ENCODE assay signal across 27 cellular contexts in genomic region chr1:205451202-205451601, GRCh38. TPM values are rescaled to one million over a fixed set of nuclear protein-coding genes. Genes with fewer than 3 reads are reported as not detected.
A peak's percentile ranks its signal among the peaks of the same experiment; 100 is the strongest.
DNase-seq lines count a peak whose midpoint lies in the region; ATAC-seq, FAIRE-seq and TF ChIP-seq lines count a peak whose summit lies in the region.
"Had no signal": no experiment of that assay in that cellular context is flagged by ENCODE, and none has a peak within 500 bp of the region (broad histone marks: within the 10 kb centered on the region; RNA-seq: fewer than 3 reads in every experiment).

No MANE protein-coding gene starts in this region.

- H4K91ac ChIP-seq in H1 (replicated peaks; ENCODE audit: insufficient read length, low read length), result peak overlapping the region; percentile 95

- no peak overlapping the region for H3K14ac ChIP-seq in H1 (ENCODE audit: insufficient read length)

- DNase-seq in HepG2 (ENCODE audit: low spot score) (peak; percentile 31), right lobe of liver (no peak), H1 (ENCODE audit: low read depth in 1 of 2, low spot score in 2 of 2) (peak in 1 of 2 experiments; percentile 61), A172 (ENCODE audit: low spot score) (no peak), BE2C (no peak)
- DNase-seq in naive thymus-derived CD8-positive, alpha-beta T cell, result no peak
- DNase-seq: 8988T; activated CD4-positive, alpha-beta T cell treated with anti-CD3 and anti-CD28 coated beads, Interleukin-2, amount 10 ng/mL, durations not matched to agents 24 days and 14 days; activated effector memory CD4-positive, alpha-beta T cell treated with Interleukin-2 at 50 U/mL for 16 hours; adrenal gland; KG1; left ventricle myocardium inferior; MV-4-11; NCI-H2029 treated with DMSO at 0.1 percent for 48 hours; ovary; sigmoid colon; stimulated activated naive CD4-positive, alpha-beta T cell treated with Interleukin-2 at 50 U/mL for 16 hours had no signal

- H3K9me3 ChIP-seq in HepG2 (ENCODE audit: low read length) (no peaks in the 10 kb centered on the region), right lobe of liver (no peaks in the 10 kb centered on the region), H1 (ENCODE audit: insufficient read depth in 2 of 2, low read depth in 1 of 2, low read length in 1 of 2) (no peaks in the 10 kb centered on the region), BE2C (no peaks in the 10 kb centered on the region)
- H3K9me3 ChIP-seq: adrenal gland, BLaER1, left ventricle myocardium inferior, ovary, sigmoid colon, tibial nerve had no signal

- peak overlapping the region; percentile 99; the same call in 1 of the 2 replicates for H2BK12ac ChIP-seq in H1 (ENCODE audit: low read depth, low read length)

- H3K18ac ChIP-seq in H1 (ENCODE audit: extremely low read depth, low read length), result peak overlapping the region; percentile 97

- H3K27ac Mint-ChIP-seq in nephron, result peak overlapping the region; percentile 90 to 95 (median 93)
- H3K27ac Mint-ChIP-seq in naive thymus-derived CD8-positive, alpha-beta T cell, result no peak overlapping the region
- H3K27ac Mint-ChIP-seq: activated CD4-positive, alpha-beta T cell treated with anti-CD3 and anti-CD28 coated beads, Interleukin-2, amount 10 ng/mL, durations not matched to agents 24 days and 14 days had no signal

- 0 out of 2 replicates have a peak, but pooled peaks cover 2% of the 10 kb centered on the region for H4K20me1 ChIP-seq in HepG2 (ENCODE audit: insufficient read depth, low read length)
- peaks cover 4 to 14% of the 10 kb centered on the region in 2 experiments for H4K20me1 ChIP-seq in H1 (replicated peaks in 1 of 2; ENCODE audit: control insufficient read depth in 1 of 2, insufficient read depth in 2 of 2, low read length in 2 of 2)

- H2AK5ac ChIP-seq in H1 (ENCODE audit: low read depth, low read length), result peak overlapping the region; percentile 99; the same call in 1 of the 2 replicates

- peaks cover 3% of the 10 kb centered on the region; the same call in 1 of the 2 replicates for H3K79me1 ChIP-seq in H1 (ENCODE audit: low read depth, low read length)

- 0 out of 2 replicates have a peak overlapping the region, but pooled peaks have one; percentile 82 for H2BK15ac ChIP-seq in H1 (ENCODE audit: low read length)

- no peak overlapping the region for H2BK120ac ChIP-seq in H1 (replicated peaks; ENCODE audit: low read depth, low read length)

- peak overlapping the region in 1 of 3 experiments; percentile 3 for H3K4me3 Mint-ChIP-seq in nephron
- H3K4me3 Mint-ChIP-seq in naive thymus-derived CD8-positive, alpha-beta T cell, result no peak overlapping the region
- H3K4me3 Mint-ChIP-seq: activated CD4-positive, alpha-beta T cell treated with anti-CD3 and anti-CD28 coated beads, Interleukin-2, amount 10 ng/mL, durations not matched to agents 24 days and 14 days had no signal

- CTCF ChIA-PET in HepG2 (lab: Yijun Ruan, JAX; ENCODE audit: low intra/inter-chr PET ratio, low total read pairs) (interaction anchor here (1.7 kb wide), 1 partner anchor 12 kb away, joined by 4 read pairs; no protein-coding TSS in a partner anchor), H1 (lab: Charles Lee; ENCODE audit: partially characterized antibody) (interaction anchor here (0.9 to 30.2 kb wide), 5 partner anchors 8 to 167 kb away, joined by 3 to 767 read pairs (median 200); partner anchors contain the start of gene LEMD1)

- H3K9me3 Mint-ChIP-seq in nephron, result no peaks in the 10 kb centered on the region
- H3K9me3 Mint-ChIP-seq in naive thymus-derived CD8-positive, alpha-beta T cell, result no peaks in the 10 kb centered on the region
- H3K9me3 Mint-ChIP-seq: activated CD4-positive, alpha-beta T cell treated with anti-CD3 and anti-CD28 coated beads, Interleukin-2, amount 10 ng/mL, durations not matched to agents 24 days and 14 days had no signal

- H3K79me2 ChIP-seq in HepG2 (ENCODE audit: insufficient read depth, low read length) (peaks cover 24% of the 10 kb centered on the region), H1 (ENCODE audit: control insufficient read depth in 1 of 2, insufficient read depth in 2 of 2, low read length in 2 of 2) (peaks cover 0 to 11% of the 10 kb centered on the region in 2 experiments; a peak in 2 of 4 replicates)

- H3K4me1 ChIP-seq in HepG2 (ENCODE audit: insufficient read depth, low read length) (peaks cover 66% of the 10 kb centered on the region), right lobe of liver (no peaks in the 10 kb centered on the region), H1 (replicated peaks in 1 of 4; ENCODE audit: control insufficient read depth in 3 of 4, insufficient read depth in 4 of 4, low read length in 3 of 4) (peaks cover 41 to 81% (median 53%) of the 10 kb centered on the region in 4 experiments), BE2C (no peaks in the 10 kb centered on the region)

- TF ChIP-seq POLR2A in HepG2 (IDR thresholded peaks at IDR 0.05; ENCODE audit: insufficient read depth in 1 of 2, low read depth in 2 of 2, low read length in 2 of 2) (no peak), right lobe of liver (IDR thresholded peaks at IDR 0.05) (no peak), H1 (IDR thresholded peaks at IDR 0.05; ENCODE audit: control extremely low read depth in 1 of 2, low read depth in 2 of 2, low read length in 2 of 2) (no peak)

- TF ChIP-seq RAD21 in HepG2 (CRISPR knock-in tag; IDR thresholded peaks at IDR 0.05), result no peak
- no peak for TF ChIP-seq RAD21 in H1 (IDR thresholded peaks at IDR 0.05 in 1 of 2, conservative IDR thresholded peaks at IDR 0.05 in 1 of 2; ENCODE audit: low read depth in 2 of 2, low read length in 2 of 2)

- 2% methylated on average over 5 of the region's 5 CpGs for WGBS in HepG2 (ENCODE audit: low lambda C conversion rate)
- 30% methylated on average over 5 of the region's 5 CpGs for WGBS in right lobe of liver (ENCODE audit: insufficient coverage, low coverage, low lambda C conversion rate, missing lambda C conversion rate)
- WGBS in H1 (ENCODE audit: extremely low coverage in 1 of 2, insufficient coverage in 1 of 2, insufficient read length in 1 of 2, insufficient replicate concordance in 2 of 2, low coverage in 1 of 2, low lambda C conversion rate in 2 of 2, missing lambda C conversion rate in 1 of 2), 2 experiments, result 7% methylated on average over 5 of the region's 5 CpGs; no CpG with 5 or more reads in 1 of the 2 experiments

- ATAC-seq in HepG2, result no peak
- no peak for ATAC-seq in right lobe of liver
- no peak for ATAC-seq in GM18873 (IDR thresholded peaks at IDR 0.05; ENCODE audit: low FRiP score, unreplicated experiment)
- ATAC-seq in naive thymus-derived CD8-positive, alpha-beta T cell, result no peak
- ATAC-seq: esophagus mucosa had no signal

- H3K9ac ChIP-seq in HepG2 (ENCODE audit: insufficient read depth, low read depth, low read length) (peak overlapping the region; percentile 68), H1 (replicated peaks in 1 of 4; ENCODE audit: extremely low read depth in 1 of 4, low read depth in 3 of 4, low read length in 3 of 4) (no peak overlapping the region; a peak in 1 of 7 replicates)
- H3K9ac ChIP-seq: BLaER1 had no signal

- H3K23ac ChIP-seq in H1 (ENCODE audit: insufficient read length), result no peak overlapping the region

- peak overlapping the region; percentile 99 for H3K4me2 ChIP-seq in HepG2 (ENCODE audit: low read depth, low read length)
- H3K4me2 ChIP-seq in H1 (ENCODE audit: insufficient read depth in 1 of 2, low read depth in 2 of 2, low read length in 2 of 2), result peak overlapping the region; percentile 72 to 80
- H3K4me2 ChIP-seq: BLaER1 had no signal

- H3K27me3 ChIP-seq in HepG2 (ENCODE audit: control insufficient read depth in 1 of 2, insufficient read depth in 2 of 2, low read length in 2 of 2) (peaks cover 0 to 37% of the 10 kb centered on the region in 2 experiments; a peak in 4 of 5 replicates), right lobe of liver (peaks cover 3 to 18% of the 10 kb centered on the region in 2 donors), H1 (replicated peaks in 1 of 4; ENCODE audit: control insufficient read depth in 3 of 4, extremely low read depth in 1 of 4, insufficient read depth in 3 of 4, low read length in 3 of 4) (peaks cover 0 to 5% (median 1%) of the 10 kb centered on the region in 4 experiments; a peak in 2 of 7 replicates), BE2C (peaks cover 29% of the 10 kb centered on the region)

- BruUV-seq in HepG2 (replicated peaks; lab: Mats Ljungman, UMichigan), result no TSS peak

- H3K4me3 ChIP-seq in HepG2 (replicated peaks in 1 of 3; ENCODE audit: insufficient read depth in 1 of 3, low read depth in 2 of 3, low read length in 3 of 3) (peak overlapping the region; percentile 52 to 76 (median 59); a peak in 5 of 6 replicates), right lobe of liver (no peak overlapping the region), H1 (ENCODE audit: extremely low read depth in 1 of 4, insufficient read depth in 2 of 4, low read depth in 3 of 4, low read length in 4 of 4) (peak overlapping the region in 3 of 4 experiments; percentile 19 to 50 (median 20); a peak in 4 of 8 replicates), BE2C (ENCODE audit: low read depth, low read length) (no peak overlapping the region)
- H3K4me3 ChIP-seq: adrenal gland, BLaER1, left ventricle myocardium inferior, ovary, sigmoid colon, tibial nerve had no signal

- H3K56ac ChIP-seq in H1 (replicated peaks; ENCODE audit: insufficient read length, low read depth, low read length), result no peak overlapping the region

- POLR2A ChIA-PET in HepG2 (lab: Yijun Ruan, JAX) (interaction anchor here (0.8 to 6.2 kb wide), 4 partner anchors 11 to 42 kb away, joined by 4 to 95 read pairs (median 6); no protein-coding TSS in a partner anchor), H1 (lab: Charles Lee; ENCODE audit: partially characterized antibody) (interaction anchor here (1.1 to 2.8 kb wide), 7 partner anchors 10 to 157 kb away, joined by 3 to 12 read pairs (median 5); no protein-coding TSS in a partner anchor)
- POLR2A ChIA-PET in naive thymus-derived CD8-positive, alpha-beta T cell (lab: Charles Lee), result no interaction called here

- in situ Hi-C loops in HepG2 (cut with HindIII; ENCODE audit: extremely low pct_ligation_motif_present, low pct_unique_long_range_greater_than_20kb), result no loop called here

- TF ChIP-seq CTCF in HepG2 (CRISPR knock-in tag; IDR thresholded peaks at IDR 0.05) (no peak), right lobe of liver (IDR thresholded peaks at IDR 0.05) (no peak), H1 (IDR thresholded peaks at IDR 0.05; ENCODE audit: control extremely low read depth in 1 of 3, insufficient read depth in 1 of 3, low read depth in 1 of 3, low read length in 3 of 3) (no peak), nephron (IDR thresholded peaks at IDR 0.05; ENCODE audit: unreplicated experiment in 3 of 3) (no peak), BE2C (IDR thresholded peaks at IDR 0.05; ENCODE audit: low read depth, low read length) (no peak)

- peaks cover 61% of the 10 kb centered on the region for H3K27me3 Mint-ChIP-seq in nephron (ENCODE audit: low read depth)
- peaks cover 23 to 58% (median 43%) of the 10 kb centered on the region in 5 donors for H3K27me3 Mint-ChIP-seq in naive thymus-derived CD8-positive, alpha-beta T cell

- no peaks in the 10 kb centered on the region for H3K36me3 Mint-ChIP-seq in nephron (ENCODE audit: low read depth)
- no peaks in the 10 kb centered on the region for H3K36me3 Mint-ChIP-seq in naive thymus-derived CD8-positive, alpha-beta T cell

- intact Hi-C loops in HepG2 (cut with micrococcal nuclease; ENCODE audit: unreplicated experiment), result loop anchor here (2.0 to 10.0 kb wide), 2 partner anchors 34 to 116 kb away; no protein-coding TSS in a partner anchor
- intact Hi-C loops in right lobe of liver (cut with DNase I), result no loop called here

- H2BK5ac ChIP-seq in H1 (ENCODE audit: low read depth, low read length), result peak overlapping the region; percentile 92; the same call in 1 of the 2 replicates

- H2AFZ ChIP-seq in HepG2 (ENCODE audit: low read length), result no peak overlapping the region
- no peak overlapping the region for H2AFZ ChIP-seq in H1 (ENCODE audit: low read length)

- peak overlapping the region; percentile 76 for H3K4ac ChIP-seq in H1 (replicated peaks; ENCODE audit: insufficient read length, low read depth, low read length)

- peaks cover 81% of the 10 kb centered on the region for H3K4me1 Mint-ChIP-seq in nephron
- H3K4me1 Mint-ChIP-seq in naive thymus-derived CD8-positive, alpha-beta T cell, result peaks cover 6 to 10% (median 7%) of the 10 kb centered on the region in 4 donors

- 0 out of 2 replicates have a peak overlapping the region, but pooled peaks have one; percentile 51 for H4K8ac ChIP-seq in H1 (ENCODE audit: extremely low read depth, insufficient read depth, low read length)

- TF ChIP-seq EP300 in HepG2 (IDR thresholded peaks at IDR 0.05; ENCODE audit: low read depth in 2 of 2, low read length in 2 of 2) (no peak), HepG2 (CRISPR knock-in tag; IDR thresholded peaks at IDR 0.05; ENCODE audit: borderline replicate concordance) (no peak), H1 (IDR thresholded peaks at IDR 0.05; ENCODE audit: borderline replicate concordance in 1 of 2, low read depth in 2 of 2, low read length in 2 of 2) (peak in 1 of 2 experiments; percentile 58; a peak in 1 of 3 replicates)

- 0 out of 2 replicates have a peak overlapping the region, but pooled peaks have one; percentile 97 for H2BK20ac ChIP-seq in H1 (ENCODE audit: low read length)

- no peak overlapping the region for H4K5ac ChIP-seq in H1 (ENCODE audit: insufficient read length, low read depth, low read length)

- FAIRE-seq in HepG2 (lab: Jason Lieb, UNC) (no peak), H1 (lab: Jason Lieb, UNC) (no peak)
- FAIRE-seq: D721Med, G401.6, GM19239, H54 had no signal

- peaks cover 14% of the 10 kb centered on the region for H3K23me2 ChIP-seq in H1 (ENCODE audit: low read depth, low read length)

- no peaks in the 10 kb centered on the region; a peak in 1 of 5 replicates for H3K36me3 ChIP-seq in HepG2 (replicated peaks in 1 of 2; ENCODE audit: control insufficient read depth in 1 of 2, insufficient read depth in 2 of 2, low read length in 2 of 2)
- H3K36me3 ChIP-seq in right lobe of liver, result no peaks in the 10 kb centered on the region
- peaks cover 0 to 7% (median 1%) of the 10 kb centered on the region in 4 experiments; a peak in 1 of 8 replicates for H3K36me3 ChIP-seq in H1 (ENCODE audit: control insufficient read depth in 2 of 4, insufficient read depth in 4 of 4, low read length in 3 of 4)
- H3K36me3 ChIP-seq in BE2C, result no peaks in the 10 kb centered on the region
- H3K36me3 ChIP-seq: adrenal gland, BLaER1, left ventricle myocardium inferior, ovary, sigmoid colon, tibial nerve had no signal

- H3K27ac ChIP-seq in HepG2 (ENCODE audit: extremely low read length, insufficient read depth, low read length) (peak overlapping the region; percentile 70), right lobe of liver (no peak overlapping the region), H1 (ENCODE audit: low read depth, low read length) (peak overlapping the region; percentile 49; the same call in 1 of the 2 replicates)
- H3K27ac ChIP-seq: adrenal gland, BLaER1, left ventricle myocardium inferior, ovary, sigmoid colon, tibial nerve had no signal

RNA-seq across cellular contexts. Expression of gene BLACAT1, which starts 4.6 kb away (rescaled TPM):
- 0.42 and 1.2 TPM in 2 replicates for total RNA-seq in HepG2 (2016; rRNA removed; fragmentation: Illumina TruSeq; extraction: Trizol)
- 0.18 TPM in 1 of 2 replicates, not detected in the other for total RNA-seq in HepG2 (2016; cell fraction: cytosol; rRNA removed; fragmentation: Illumina TruSeq; extraction: Trizol; ENCODE audit: low read depth)
- total RNA-seq in HepG2 (2016; cell fraction: insoluble cytoplasmic fraction; rRNA removed; fragmentation: Illumina TruSeq; extraction: Trizol), result 0.28 and 1.4 TPM in 2 replicates
- total RNA-seq in HepG2 (2016; cell fraction: membrane; rRNA removed; fragmentation: Illumina TruSeq; extraction: Trizol), result 0.10 and 0.28 TPM in 2 replicates
- 2.8 and 3.4 TPM in 2 replicates for total RNA-seq in HepG2 (2016; cell fraction: nucleus; rRNA removed; fragmentation: Illumina TruSeq; extraction: Trizol)
- 2.7 and 2.8 TPM in 2 replicates for polyA plus RNA-seq in HepG2 (2011; rRNA removed)
- polyA plus RNA-seq in HepG2 (2011; cell fraction: cytosol; rRNA removed), result 1.2 and 1.4 TPM in 2 replicates
- polyA plus RNA-seq in HepG2 (2011; cell fraction: nucleus; rRNA removed), result 6.9 and 7.0 TPM in 2 replicates
- polyA plus RNA-seq in HepG2 (2012), result 0.36 and 0.88 TPM in 2 replicates
- polyA plus RNA-seq in HepG2 (2016; cell fraction: cytosol; fragmentation: Illumina TruSeq; extraction: Trizol; ENCODE audit: low read depth), result 0.07 and 0.09 TPM in 2 replicates
- polyA plus RNA-seq in HepG2 (2016; cell fraction: insoluble cytoplasmic fraction; fragmentation: Illumina TruSeq; extraction: Trizol; ENCODE audit: low read depth), result 0.48 and 0.52 TPM in 2 replicates
- polyA plus RNA-seq in HepG2 (2016; cell fraction: membrane; fragmentation: Illumina TruSeq; extraction: Trizol; ENCODE audit: low read depth), result 0.12 and 0.19 TPM in 2 replicates
- polyA plus RNA-seq in HepG2 (2016; cell fraction: nucleus; fragmentation: Illumina TruSeq; extraction: Trizol; ENCODE audit: insufficient read depth, low read depth), result 2.2 and 2.7 TPM in 2 replicates
- polyA minus RNA-seq in HepG2 (2011; rRNA and poly(A)+ RNA removed; ENCODE audit: low replicate concordance), result 0.37 and 5.7 TPM in 2 replicates
- 0.79 and 0.97 TPM in 2 replicates for polyA minus RNA-seq in HepG2 (2011; cell fraction: cytosol; rRNA and poly(A)+ RNA removed)
- 9.9 and 10.4 TPM in 2 replicates for polyA minus RNA-seq in HepG2 (2011; cell fraction: nucleus; rRNA and poly(A)+ RNA removed)
- total RNA-seq in right lobe of liver, result under 1 TPM in 1 of 6 experiments, not detected in 5; 0.06 TPM
- 3.5 and 3.8 TPM in 2 replicates for total RNA-seq in H1 (2021; fragmentation: NEBNext Ultra II Directional; extraction: Animal tissue kit (Norgen Biotek cat#: 25700))
- 6.3 and 10.5 TPM in 2 replicates for polyA plus RNA-seq in H1 (2011; rRNA removed)
- 7.2 TPM for polyA plus RNA-seq in H1 (2011; cell fraction: cytosol; rRNA removed)
- polyA plus RNA-seq in H1 (2011; cell fraction: nucleus; rRNA removed), result 18.7 TPM
- polyA plus RNA-seq in H1 (2012, experiment 1 of 2), result 6.7 to 8.3 TPM (median 7.4 TPM) in 4 replicates
- polyA plus RNA-seq in H1 (2012, experiment 2 of 2), result 5.7 TPM
- polyA plus RNA-seq in H1 (2013, experiment 1 of 2), result 3.9 TPM
- 3.9 TPM for polyA plus RNA-seq in H1 (2013, experiment 2 of 2)
- 13.1 and 19.7 TPM in 2 replicates for polyA minus RNA-seq in H1 (2011; rRNA and poly(A)+ RNA removed)
- polyA minus RNA-seq in H1 (2011; cell fraction: cytosol; rRNA and poly(A)+ RNA removed), result 4.6 TPM
- 11.3 TPM for polyA minus RNA-seq in H1 (2011; cell fraction: nucleus; rRNA and poly(A)+ RNA removed)
- under 1 TPM; 0.11 to 0.31 TPM for total RNA-seq in naive thymus-derived CD8-positive, alpha-beta T cell
- polyA plus RNA-seq in naive thymus-derived CD8-positive, alpha-beta T cell, result not detected
- total RNA-seq in A172 (2014; rRNA removed; shearing (Covaris generic)), result 0.28 and 1.4 TPM in 2 replicates
- polyA plus RNA-seq in BE2C (2012; ENCODE audit: insufficient read depth, insufficient read length, low read depth), result not detected
- total RNA-seq: adrenal gland, cardiac septum, left ventricle myocardium inferior had no signal

RNA-seq across cellular contexts. Expression of gene LEMD1, which starts 29.3 kb away (rescaled TPM):
- total RNA-seq in HepG2 (2016; rRNA removed; fragmentation: Illumina TruSeq; extraction: Trizol) (0.84 and 2.3 TPM in 2 replicates), right lobe of liver (not detected)
- total RNA-seq in HepG2 (2016; cell fraction: cytosol; rRNA removed; fragmentation: Illumina TruSeq; extraction: Trizol; ENCODE audit: low read depth), result not detected in 2 replicates
- 0.79 and 2.7 TPM in 2 replicates for total RNA-seq in HepG2 (2016; cell fraction: insoluble cytoplasmic fraction; rRNA removed; fragmentation: Illumina TruSeq; extraction: Trizol)
- 0.62 and 0.74 TPM in 2 replicates for total RNA-seq in HepG2 (2016; cell fraction: membrane; rRNA removed; fragmentation: Illumina TruSeq; extraction: Trizol)
- total RNA-seq in HepG2 (2016; cell fraction: nucleus; rRNA removed; fragmentation: Illumina TruSeq; extraction: Trizol), result 4.5 and 8.3 TPM in 2 replicates
- polyA plus RNA-seq in HepG2 (2011; rRNA removed) (1.4 and 2.1 TPM in 2 replicates), H1 (2011; rRNA removed) (10.0 and 10.8 TPM in 2 replicates)
- polyA plus RNA-seq in HepG2 (2011; cell fraction: cytosol; rRNA removed), result 0.29 and 0.59 TPM in 2 replicates
- polyA plus RNA-seq in HepG2 (2011; cell fraction: nucleus; rRNA removed), result 5.5 and 6.9 TPM in 2 replicates
- 0.32 and 1.3 TPM in 2 replicates for polyA plus RNA-seq in HepG2 (2012)
- 0.42 TPM in 1 of 2 replicates, not detected in the other for polyA plus RNA-seq in HepG2 (2016; cell fraction: cytosol; fragmentation: Illumina TruSeq; extraction: Trizol; ENCODE audit: low read depth)
- polyA plus RNA-seq in HepG2 (2016; cell fraction: insoluble cytoplasmic fraction; fragmentation: Illumina TruSeq; extraction: Trizol; ENCODE audit: low read depth), result 1.2 TPM in 2 replicates
- polyA plus RNA-seq in HepG2 (2016; cell fraction: membrane; fragmentation: Illumina TruSeq; extraction: Trizol; ENCODE audit: low read depth), result 0.79 TPM in 1 of 2 replicates, not detected in the other
- polyA plus RNA-seq in HepG2 (2016; cell fraction: nucleus; fragmentation: Illumina TruSeq; extraction: Trizol; ENCODE audit: insufficient read depth, low read depth), result not detected in 2 replicates
- polyA minus RNA-seq in HepG2 (2011; rRNA and poly(A)+ RNA removed; ENCODE audit: low replicate concordance), result 2.3 and 20.4 TPM in 2 replicates
- polyA minus RNA-seq in HepG2 (2011; cell fraction: cytosol; rRNA and poly(A)+ RNA removed), result 2.9 and 3.3 TPM in 2 replicates
- polyA minus RNA-seq in HepG2 (2011; cell fraction: nucleus; rRNA and poly(A)+ RNA removed), result 8.5 and 10.2 TPM in 2 replicates
- total RNA-seq in H1 (2021; fragmentation: NEBNext Ultra II Directional; extraction: Animal tissue kit (Norgen Biotek cat#: 25700)), result 9.7 and 10.5 TPM in 2 replicates
- polyA plus RNA-seq in H1 (2011; cell fraction: cytosol; rRNA removed), result 10.9 TPM
- 23.6 TPM for polyA plus RNA-seq in H1 (2011; cell fraction: nucleus; rRNA removed)
- polyA plus RNA-seq in H1 (2012, experiment 1 of 2), result 10.3 to 15.4 TPM (median 12.6 TPM) in 4 replicates
- polyA plus RNA-seq in H1 (2012, experiment 2 of 2), result 7.8 TPM
- polyA plus RNA-seq in H1 (2013, experiment 1 of 2), result 6.0 TPM
- 5.7 TPM for polyA plus RNA-seq in H1 (2013, experiment 2 of 2)
- 14.7 and 17.6 TPM in 2 replicates for polyA minus RNA-seq in H1 (2011; rRNA and poly(A)+ RNA removed)
- 13.7 TPM for polyA minus RNA-seq in H1 (2011; cell fraction: cytosol; rRNA and poly(A)+ RNA removed)
- 13.6 TPM for polyA minus RNA-seq in H1 (2011; cell fraction: nucleus; rRNA and poly(A)+ RNA removed)
- not detected for total RNA-seq in naive thymus-derived CD8-positive, alpha-beta T cell
- polyA plus RNA-seq in naive thymus-derived CD8-positive, alpha-beta T cell, result not detected
- 0.36 and 0.60 TPM in 2 replicates for total RNA-seq in A172 (2014; rRNA removed; shearing (Covaris generic))
- polyA plus RNA-seq in BE2C (2012; ENCODE audit: insufficient read depth, insufficient read length, low read depth), result not detected
- total RNA-seq: adrenal gland, cardiac septum, left ventricle myocardium inferior, sigmoid colon, tibial nerve had no signal

RNA-seq across cellular contexts. Expression of gene CDK18, which starts 53.3 kb away (rescaled TPM):
- total RNA-seq in HepG2 (2016; rRNA removed; fragmentation: Illumina TruSeq; extraction: Trizol) (3.2 and 6.4 TPM in 2 replicates), right lobe of liver (10 to 100 TPM in 3 of 6 experiments, 1 to 10 TPM in 3; 6.3 to 22.3 (median 9.7) TPM)
- total RNA-seq in HepG2 (2016; cell fraction: cytosol; rRNA removed; fragmentation: Illumina TruSeq; extraction: Trizol; ENCODE audit: low read depth), result 10.6 and 10.7 TPM in 2 replicates
- total RNA-seq in HepG2 (2016; cell fraction: insoluble cytoplasmic fraction; rRNA removed; fragmentation: Illumina TruSeq; extraction: Trizol), result 3.6 and 7.0 TPM in 2 replicates
- 8.3 and 10.4 TPM in 2 replicates for total RNA-seq in HepG2 (2016; cell fraction: membrane; rRNA removed; fragmentation: Illumina TruSeq; extraction: Trizol)
- total RNA-seq in HepG2 (2016; cell fraction: nucleus; rRNA removed; fragmentation: Illumina TruSeq; extraction: Trizol), result 8.2 and 10.1 TPM in 2 replicates
- polyA plus RNA-seq in HepG2 (2011; rRNA removed) (38.8 and 45.3 TPM in 2 replicates), H1 (2011; rRNA removed) (31.2 and 50.3 TPM in 2 replicates)
- 13.0 and 14.8 TPM in 2 replicates for polyA plus RNA-seq in HepG2 (2011; cell fraction: cytosol; rRNA removed)
- 224 and 255 TPM in 2 replicates for polyA plus RNA-seq in HepG2 (2011; cell fraction: nucleus; rRNA removed)
- 53.5 and 54.3 TPM in 2 replicates for polyA plus RNA-seq in HepG2 (2012)
- 5.2 and 5.9 TPM in 2 replicates for polyA plus RNA-seq in HepG2 (2016; cell fraction: cytosol; fragmentation: Illumina TruSeq; extraction: Trizol; ENCODE audit: low read depth)
- polyA plus RNA-seq in HepG2 (2016; cell fraction: insoluble cytoplasmic fraction; fragmentation: Illumina TruSeq; extraction: Trizol; ENCODE audit: low read depth), result 6.0 and 9.4 TPM in 2 replicates
- 11.2 and 12.4 TPM in 2 replicates for polyA plus RNA-seq in HepG2 (2016; cell fraction: membrane; fragmentation: Illumina TruSeq; extraction: Trizol; ENCODE audit: low read depth)
- polyA plus RNA-seq in HepG2 (2016; cell fraction: nucleus; fragmentation: Illumina TruSeq; extraction: Trizol; ENCODE audit: insufficient read depth, low read depth), result 33.1 and 35.8 TPM in 2 replicates
- 11.0 and 29.7 TPM in 2 replicates for polyA minus RNA-seq in HepG2 (2011; rRNA and poly(A)+ RNA removed; ENCODE audit: low replicate concordance)
- 14.7 and 23.4 TPM in 2 replicates for polyA minus RNA-seq in HepG2 (2011; cell fraction: cytosol; rRNA and poly(A)+ RNA removed)
- polyA minus RNA-seq in HepG2 (2011; cell fraction: nucleus; rRNA and poly(A)+ RNA removed), result 47.0 and 52.3 TPM in 2 replicates
- 40.9 and 44.0 TPM in 2 replicates for total RNA-seq in H1 (2021; fragmentation: NEBNext Ultra II Directional; extraction: Animal tissue kit (Norgen Biotek cat#: 25700))
- 19.7 TPM for polyA plus RNA-seq in H1 (2011; cell fraction: cytosol; rRNA removed)
- polyA plus RNA-seq in H1 (2011; cell fraction: nucleus; rRNA removed), result 102 TPM
- polyA plus RNA-seq in H1 (2012, experiment 1 of 2), result 35.9 to 57.1 TPM (median 46.6 TPM) in 4 replicates
- polyA plus RNA-seq in H1 (2012, experiment 2 of 2), result 29.8 TPM
- 31.5 TPM for polyA plus RNA-seq in H1 (2013, experiment 1 of 2)
- polyA plus RNA-seq in H1 (2013, experiment 2 of 2), result 31.7 TPM
- 37.0 and 48.0 TPM in 2 replicates for polyA minus RNA-seq in H1 (2011; rRNA and poly(A)+ RNA removed)
- polyA minus RNA-seq in H1 (2011; cell fraction: cytosol; rRNA and poly(A)+ RNA removed), result 25.8 TPM
- 61.8 TPM for polyA minus RNA-seq in H1 (2011; cell fraction: nucleus; rRNA and poly(A)+ RNA removed)
- total RNA-seq in naive thymus-derived CD8-positive, alpha-beta T cell, result 1 to 10 TPM; 5.7 to 6.1 TPM
- 1 to 10 TPM in 2 of 3 donors, under 1 TPM in 1; 0.32 to 1.3 (median 1.1) TPM for polyA plus RNA-seq in naive thymus-derived CD8-positive, alpha-beta T cell
- 31.5 and 34.9 TPM in 2 replicates for total RNA-seq in A172 (2014; rRNA removed; shearing (Covaris generic))
- 3.4 TPM for polyA plus RNA-seq in BE2C (2012; ENCODE audit: insufficient read depth, insufficient read length, low read depth)

Comparison
In these comparisons a context has a peak if more than half of its experiments do, and no peak if none do; other contexts are left out.
1. H3K27ac ChIP-seq: peak in HepG2 (single experiment) and H1 (single experiment); none in right lobe of liver (0 of 3).
2. H3K4me3 ChIP-seq: peak in HepG2 (3 of 3) and H1 (3 of 4); none in right lobe of liver (0 of 3) and BE2C (single experiment).
3. H3K27ac Mint-ChIP-seq: peak in nephron (3 of 3); none in naive thymus-derived CD8-positive, alpha-beta T cell (0 of 10).
4. Of the 41 proteins assayed by ChIP-seq in both HepG2 and H1: peak only in HepG2: none; only in H1: ASH2L, ATF2, CREB1, MAFK, MAX, POLR2AphosphoS5 and 1 more; in both: none; in neither: 31; mixed calls (peak in some experiments, not most) for 3.